30 cellular contexts compared by ENCODE assay signal in the genomic region with DNA sequence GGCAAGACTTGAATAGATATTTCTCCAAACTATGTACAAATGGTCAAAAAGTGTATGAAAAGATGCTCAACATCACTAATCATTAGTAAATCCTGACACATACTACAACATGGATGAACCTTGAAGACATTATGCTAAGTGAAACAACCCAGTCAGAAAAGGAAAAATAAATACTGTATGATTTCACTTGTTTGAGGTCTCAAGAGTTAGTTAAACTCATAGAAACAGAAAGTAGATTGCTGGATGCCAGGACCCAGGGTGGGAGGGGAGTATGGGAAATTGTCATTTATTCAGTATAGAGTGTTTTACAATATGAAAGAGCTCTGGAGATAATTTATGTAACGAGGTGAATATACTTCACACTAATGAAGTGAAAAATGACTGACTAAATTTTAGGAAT. TPM values are rescaled to one million over a fixed set of nuclear protein-coding genes. Genes with fewer than 3 reads are reported as not detected.
DNase-seq lines count a peak whose midpoint lies in the region; ATAC-seq, FAIRE-seq and TF ChIP-seq lines count a peak whose summit lies in the region.
"Had no signal": no experiment of that assay in that cellular context is flagged by ENCODE, and none has a peak within 500 bp of the region (broad histone marks: within the 10 kb centered on the region; RNA-seq: fewer than 3 reads in every experiment).

No MANE protein-coding gene starts in this region.

- H3K36me3 Mint-ChIP-seq in activated CD4-positive, alpha-beta memory T cell treated with anti-CD3 and anti-CD28 coated beads for 36 hours = peaks cover 36% of the 10 kb centered on the region
- peaks cover 62% of the 10 kb centered on the region for H3K36me3 Mint-ChIP-seq in activated CD4-positive, alpha-beta memory T cell treated with anti-CD3 and anti-CD28 coated beads, Interleukin-2, amount 10 ng/mL, durations not matched to agents 7 days and 5 days (ENCODE audit: low read depth)

- peak; percentile 84 for FAIRE-seq in D721Med (lab: Jason Lieb, UNC)
- FAIRE-seq: A204.1, K562 had no signal

- H3K79me2 ChIP-seq in Karpas-422 (ENCODE audit: low read length) = peaks cover 87% of the 10 kb centered on the region

- H3K4me2 ChIP-seq in Karpas-422 (ENCODE audit: low read depth, low read length, poor library complexity, severe bottlenecking) = no peak overlapping the region

- no peaks in the 10 kb centered on the region for H3K27me3 ChIP-seq in Karpas-422 (ENCODE audit: low read length)
- H3K27me3 ChIP-seq: heart left ventricle, MG63, SJCRH30, tibial artery had no signal

- CTCF ChIA-PET in activated CD4-positive, alpha-beta memory T cell treated with anti-CD3 and anti-CD28 coated beads for 36 hours (lab: Charles Lee) = interaction anchor here (1.4 kb wide), 1 partner anchor 215 kb away, joined by 8 read pairs; no protein-coding TSS in a partner anchor
- CTCF ChIA-PET in activated CD4-positive, alpha-beta memory T cell treated with anti-CD3 and anti-CD28 coated beads, Interleukin-2, amount 10 ng/mL, durations not matched to agents 7 days and 5 days (lab: Charles Lee) = interaction anchor here (1.1 kb wide), 1 partner anchor 56 kb away, joined by 3 read pairs; no protein-coding TSS in a partner anchor

- H3K9ac ChIP-seq in Karpas-422 (ENCODE audit: low read length) = no peak overlapping the region
- H3K9ac ChIP-seq: GM23248 had no signal

- no peak for TF ChIP-seq CTCF in D721Med (IDR thresholded peaks at IDR 0.05; ENCODE audit: insufficient read depth, missing control alignments)

- no peaks in the 10 kb centered on the region for H4K20me1 ChIP-seq in Karpas-422 (ENCODE audit: insufficient read depth, low read depth, low read length)

- no peaks in the 10 kb centered on the region for H3K9me2 ChIP-seq in Karpas-422 (replicated peaks; ENCODE audit: insufficient read depth, low read length)

- no peaks in the 10 kb centered on the region for H3K4me1 ChIP-seq in Karpas-422 (ENCODE audit: low read length)
- H3K4me1 ChIP-seq: lower lobe of right lung, SJCRH30 had no signal

- H3K36me3 ChIP-seq in Karpas-422 (ENCODE audit: insufficient read depth, low read length) = peaks cover 31% of the 10 kb centered on the region

- POLR2A ChIA-PET in activated CD4-positive, alpha-beta memory T cell treated with anti-CD3 and anti-CD28 coated beads for 36 hours (lab: Charles Lee) = no interaction called here
- POLR2A ChIA-PET in activated CD4-positive, alpha-beta memory T cell treated with anti-CD3 and anti-CD28 coated beads, Interleukin-2, amount 10 ng/mL, durations not matched to agents 7 days and 5 days (lab: Charles Lee) = no interaction called here

- no peak overlapping the region for H3K4me3 ChIP-seq in Karpas-422 (ENCODE audit: low read length)
- H3K4me3 ChIP-seq: GM23248, heart left ventricle, K562, lower lobe of right lung, MG63, psoas muscle, SJCRH30, tibial artery had no signal

- peaks cover 14% of the 10 kb centered on the region for H3K4me1 Mint-ChIP-seq in activated CD4-positive, alpha-beta memory T cell treated with anti-CD3 and anti-CD28 coated beads for 36 hours (ENCODE audit: low read depth)
- peaks cover 6% of the 10 kb centered on the region for H3K4me1 Mint-ChIP-seq in activated CD4-positive, alpha-beta memory T cell treated with anti-CD3 and anti-CD28 coated beads, Interleukin-2, amount 10 ng/mL, durations not matched to agents 7 days and 5 days

- no peak overlapping the region for H3K27ac ChIP-seq in Karpas-422 (ENCODE audit: low read length)
- H3K27ac ChIP-seq: GM23248, heart left ventricle, lower lobe of right lung, psoas muscle, SJCRH30, tibial artery had no signal

- intact Hi-C loops in activated CD4-positive, alpha-beta memory T cell treated with anti-CD3 and anti-CD28 coated beads for 36 hours (cut with micrococcal nuclease) = no loop called here

- H2AFZ ChIP-seq in Karpas-422 (ENCODE audit: low read length) = no peak overlapping the region
- H2AFZ ChIP-seq: GM23248 had no signal

- H3K9me3 Mint-ChIP-seq in activated CD4-positive, alpha-beta memory T cell treated with anti-CD3 and anti-CD28 coated beads for 36 hours = no peaks in the 10 kb centered on the region
- H3K9me3 Mint-ChIP-seq in activated CD4-positive, alpha-beta memory T cell treated with anti-CD3 and anti-CD28 coated beads, Interleukin-2, amount 10 ng/mL, durations not matched to agents 7 days and 5 days = no peaks in the 10 kb centered on the region
- H3K9me3 Mint-ChIP-seq: CD4-positive, alpha-beta T cell had no signal

- H3K27me3 Mint-ChIP-seq in activated CD4-positive, alpha-beta memory T cell treated with anti-CD3 and anti-CD28 coated beads for 36 hours = no peaks in the 10 kb centered on the region
- no peaks in the 10 kb centered on the region for H3K27me3 Mint-ChIP-seq in activated CD4-positive, alpha-beta memory T cell treated with anti-CD3 and anti-CD28 coated beads, Interleukin-2, amount 10 ng/mL, durations not matched to agents 7 days and 5 days
- H3K27me3 Mint-ChIP-seq: activated naive CD8-positive, alpha-beta T cell treated with anti-CD3 and anti-CD28 coated beads, Interleukin-2, amount 10 ng/mL, durations not matched to agents 7 days and 5 days; CD4-positive, alpha-beta T cell; naive thymus-derived CD8-positive, alpha-beta T cell had no signal

- H3K4me3 Mint-ChIP-seq in activated CD4-positive, alpha-beta memory T cell treated with anti-CD3 and anti-CD28 coated beads for 36 hours = no peak overlapping the region
- H3K4me3 Mint-ChIP-seq in activated CD4-positive, alpha-beta memory T cell treated with anti-CD3 and anti-CD28 coated beads, Interleukin-2, amount 10 ng/mL, durations not matched to agents 7 days and 5 days = no peak overlapping the region
- H3K4me3 Mint-ChIP-seq: activated naive CD8-positive, alpha-beta T cell treated with anti-CD3 and anti-CD28 coated beads, Interleukin-2, amount 10 ng/mL, durations not matched to agents 7 days and 5 days; CD4-positive, alpha-beta T cell had no signal

- no peaks in the 10 kb centered on the region for H3K9me3 ChIP-seq in Karpas-422 (ENCODE audit: low read length)
- H3K9me3 ChIP-seq: lower lobe of right lung, MG63, psoas muscle, SJCRH30, tibial artery had no signal

- H3K27ac Mint-ChIP-seq in activated CD4-positive, alpha-beta memory T cell treated with anti-CD3 and anti-CD28 coated beads for 36 hours = no peak overlapping the region
- H3K27ac Mint-ChIP-seq in activated CD4-positive, alpha-beta memory T cell treated with anti-CD3 and anti-CD28 coated beads, Interleukin-2, amount 10 ng/mL, durations not matched to agents 7 days and 5 days = no peak overlapping the region
- H3K27ac Mint-ChIP-seq: activated naive CD8-positive, alpha-beta T cell treated with anti-CD3 and anti-CD28 coated beads, Interleukin-2, amount 10 ng/mL, durations not matched to agents 7 days and 5 days; CD4-positive, alpha-beta T cell had no signal

- DNase-seq in activated CD4-positive, alpha-beta memory T cell treated with anti-CD3 and anti-CD28 coated beads for 36 hours = peak; percentile 12
- no peak for DNase-seq in activated CD4-positive, alpha-beta memory T cell treated with anti-CD3 and anti-CD28 coated beads, Interleukin-2, amount 10 ng/mL, durations not matched to agents 7 days and 5 days
- no peak for DNase-seq in D721Med (ENCODE audit: insufficient read length, low spot score)
- no peak for DNase-seq in germinal center (ENCODE audit: low spot score)
- no peak for DNase-seq in RPMI8226
- DNase-seq in Karpas-422 = no peak
- DNase-seq: activated naive CD8-positive, alpha-beta T cell treated with anti-CD3 and anti-CD28 coated beads, Interleukin-2, amount 10 ng/mL, durations not matched to agents 7 days and 5 days; activated T-cell treated with anti-CD3 and anti-CD28 coated beads, Interleukin-2, amount 50 U/mL, for 48 hours; AML-193; caudate nucleus; CD4-positive, alpha-beta T cell; cortex of kidney; foreskin fibroblast; GM23248; heart left ventricle; lower lobe of right lung; MG63; naive thymus-derived CD8-positive, alpha-beta T cell; NCI-H1105 treated with DMSO at 0.1 percent for 48 hours; NCI-H1930; NCI-H226; NCI-H69; occipital lobe; psoas muscle; SJCRH30; tibial artery had no signal

- ATAC-seq in GM19395 (IDR thresholded peaks at IDR 0.05; ENCODE audit: unreplicated experiment) = peak; percentile 60
- ATAC-seq in HG03159 (IDR thresholded peaks at IDR 0.05; ENCODE audit: unreplicated experiment) = peak; percentile 53
- ATAC-seq: heart left ventricle; K562; lower lobe of right lung; naive thymus-derived CD8-positive, alpha-beta T cell; psoas muscle had no signal

RNA-seq across cellular contexts. Expression of a gene that starts 32.4 kb away (rescaled TPM):
- 1 to 10 TPM; 7.9 to 8.3 TPM for total RNA-seq in activated CD4-positive, alpha-beta memory T cell treated with anti-CD3 and anti-CD28 coated beads for 36 hours
- total RNA-seq in activated CD4-positive, alpha-beta memory T cell treated with anti-CD3 and anti-CD28 coated beads, Interleukin-2, amount 10 ng/mL, durations not matched to agents 7 days and 5 days = 10 to 100 TPM; 11.0 to 12.0 TPM
- 13.7 and 21.7 TPM in 2 replicates for total RNA-seq in Karpas-422 (2014; rRNA removed; shearing (Covaris generic); ENCODE audit: low replicate concordance)

RNA-seq across cellular contexts. Expression of a gene that starts 34.4 kb away (rescaled TPM):
- 10 to 100 TPM; 15.5 to 15.7 TPM for total RNA-seq in activated CD4-positive, alpha-beta memory T cell treated with anti-CD3 and anti-CD28 coated beads for 36 hours
- total RNA-seq in activated CD4-positive, alpha-beta memory T cell treated with anti-CD3 and anti-CD28 coated beads, Interleukin-2, amount 10 ng/mL, durations not matched to agents 7 days and 5 days = 10 to 100 TPM; 16.5 to 18.8 TPM
- total RNA-seq in Karpas-422 (2014; rRNA removed; shearing (Covaris generic); ENCODE audit: low replicate concordance) = 34.1 and 47.0 TPM in 2 replicates
